Comparison of ENCODE assay signal across 20 cellular contexts in genomic region chr14:69937367-69937777, GRCh38. TPM values are rescaled to one million over a fixed set of nuclear protein-coding genes. Genes with fewer than 3 reads are reported as not detected.
DNase-seq lines count a peak whose midpoint lies in the region; ATAC-seq, FAIRE-seq and TF ChIP-seq lines count a peak whose summit lies in the region.
"Had no signal": no experiment of that assay in that cellular context is flagged by ENCODE, and none has a peak within 500 bp of the region (broad histone marks: within the 10 kb centered on the region; RNA-seq: fewer than 3 reads in every experiment).

No MANE protein-coding gene starts in this region.

- H2AK9ac ChIP-seq in IMR-90 (replicated peaks; ENCODE audit: low read depth, low read length, poor library complexity), result no peak overlapping the region

- H3K4me1 Mint-ChIP-seq in nephron, result peaks cover 25% of the 10 kb centered on the region
- H3K4me1 Mint-ChIP-seq in activated naive CD8-positive, alpha-beta T cell treated with anti-CD3 and anti-CD28 coated beads for 36 hours, result no peaks in the 10 kb centered on the region
- H3K4me1 Mint-ChIP-seq: B cell had no signal

- H3K4ac ChIP-seq in IMR-90 (ENCODE audit: low read depth, low read length), result no peak overlapping the region

- in situ Hi-C loops in IMR-90 (cut with MboI; ENCODE audit: low sequenced_read_pairs), result no loop called here

- no peak overlapping the region for H2AK5ac ChIP-seq in IMR-90 (ENCODE audit: low read depth, low read length)

- dilution Hi-C loops in IMR-90 (cut with HindIII; ENCODE audit: low sequenced_read_pairs, unreplicated experiment), result no loop called here
- dilution Hi-C loops in endothelial cell of umbilical vein (cut with MboI; ENCODE audit: extremely low pct_ligation_motif_present, low sequenced_read_pairs), result no loop called here

- intact Hi-C loops in IMR-90 (cut with micrococcal nuclease) (no loop called here), endothelial cell of umbilical vein (cut with micrococcal nuclease) (no loop called here)

- H3K23ac ChIP-seq in IMR-90 (ENCODE audit: low read depth, low read length), result no peak overlapping the region

- BruUV-seq in IMR-90 (replicated peaks; lab: Mats Ljungman, UMichigan) (no TSS peak), endothelial cell of umbilical vein (replicated peaks; lab: Mats Ljungman, UMichigan) (no TSS peak)

- no peak overlapping the region; the same call in 1 of the 2 replicates for H4K91ac ChIP-seq in IMR-90 (ENCODE audit: insufficient read depth, low read depth, low read length)

- no CpG with 5 or more reads among the region's 10 CpGs for WGBS in IMR-90 (ENCODE audit: extremely low coverage in 2 of 2, insufficient read length in 1 of 2), 2 experiments
- 32% methylated on average over 10 of the region's 10 CpGs for WGBS in smooth muscle cell (ENCODE audit: low lambda C conversion rate)

- H3K18ac ChIP-seq in IMR-90 (ENCODE audit: low read depth, low read length), result no peak overlapping the region

- TF ChIP-seq CTCF in IMR-90 (conservative IDR thresholded peaks at IDR 0.05; ENCODE audit: low read depth, low read length), result no peak
- no peak for TF ChIP-seq CTCF in endothelial cell of umbilical vein (IDR thresholded peaks at IDR 0.05; ENCODE audit: extremely low read depth in 1 of 2, insufficient read depth in 1 of 2, low read depth in 1 of 2, low read length in 2 of 2)
- peak in 1 of 3 experiments; percentile 6 for TF ChIP-seq CTCF in nephron (IDR thresholded peaks at IDR 0.05; ENCODE audit: unreplicated experiment in 3 of 3)
- no peak for TF ChIP-seq CTCF in smooth muscle cell (IDR thresholded peaks at IDR 0.05; ENCODE audit: borderline replicate concordance, insufficient read depth, poor library complexity, severe bottlenecking)

- no peaks in the 10 kb centered on the region for H3K9me3 Mint-ChIP-seq in nephron
- H3K9me3 Mint-ChIP-seq in activated naive CD8-positive, alpha-beta T cell treated with anti-CD3 and anti-CD28 coated beads for 36 hours, result no peaks in the 10 kb centered on the region
- H3K9me3 Mint-ChIP-seq: CD4-positive, alpha-beta T cell had no signal

- TF ChIP-seq POLR2A in IMR-90 (IDR thresholded peaks at IDR 0.05; ENCODE audit: low read depth, low read length) (no peak), endothelial cell of umbilical vein (IDR thresholded peaks at IDR 0.05; ENCODE audit: low read depth, low read length) (no peak)

- H3K36me3 ChIP-seq in IMR-90 (ENCODE audit: control insufficient read depth, insufficient read depth, low read length), result peaks cover 7% of the 10 kb centered on the region
- no peaks in the 10 kb centered on the region for H3K36me3 ChIP-seq in endothelial cell of umbilical vein (ENCODE audit: control insufficient read depth in 2 of 2, extremely low read depth in 1 of 2, insufficient read depth in 2 of 2, low read length in 2 of 2)
- H3K36me3 ChIP-seq in smooth muscle cell (ENCODE audit: low read depth), result no peaks in the 10 kb centered on the region
- H3K36me3 ChIP-seq: HAP-1 had no signal

- H3K9me3 ChIP-seq in IMR-90 (ENCODE audit: control insufficient read depth, insufficient read depth, low read length) (no peaks in the 10 kb centered on the region), endothelial cell of umbilical vein (replicated peaks; ENCODE audit: control insufficient read depth, insufficient read depth, low read length) (no peaks in the 10 kb centered on the region), smooth muscle cell (replicated peaks; ENCODE audit: low read depth) (no peaks in the 10 kb centered on the region)
- H3K9me3 ChIP-seq: HAP-1 had no signal

- H3K56ac ChIP-seq in IMR-90 (ENCODE audit: extremely low read depth, insufficient read depth, low read length), result no peak overlapping the region

- peaks cover 4% of the 10 kb centered on the region for H3F3A ChIP-seq in smooth muscle cell (ENCODE audit: low read depth)

- POLR2A ChIA-PET in IMR-90 (lab: Charles Lee; ENCODE audit: unreplicated experiment) (no interaction called here), endothelial cell of umbilical vein (lab: Charles Lee) (no interaction called here)

- ATAC-seq in IMR-90 (ENCODE audit: low read depth) (peak; percentile 59), HG02763 (IDR thresholded peaks at IDR 0.05; ENCODE audit: unreplicated experiment) (no peak)

- H3K4me2 ChIP-seq in IMR-90 (ENCODE audit: low read depth, low read length) (peak overlapping the region; percentile 45), endothelial cell of umbilical vein (ENCODE audit: insufficient read depth, low read length) (no peak overlapping the region), smooth muscle cell (peak overlapping the region; percentile 62)

- 0 out of 4 replicates have a peak, but pooled peaks cover 0 to 5% of the 10 kb centered on the region in 2 experiments for H3K79me1 ChIP-seq in IMR-90 (ENCODE audit: low read depth in 1 of 2, low read length in 2 of 2)

- CTCF ChIA-PET in IMR-90 (lab: Yijun Ruan, JAX), result no interaction called here
- CTCF ChIA-PET in endothelial cell of umbilical vein (lab: Charles Lee), result no interaction called here

- no peak for FAIRE-seq in endothelial cell of umbilical vein (lab: Jason Lieb, UNC)
- FAIRE-seq: G401.6, GM12891 had no signal

- no peaks in the 10 kb centered on the region for H3K9me1 ChIP-seq in IMR-90 (ENCODE audit: insufficient read depth, low read length)
- no peaks in the 10 kb centered on the region for H3K9me1 ChIP-seq in endothelial cell of umbilical vein (replicated peaks; ENCODE audit: control insufficient read depth, extremely low read depth, insufficient read depth, low read length)

- no peak overlapping the region for H2BK20ac ChIP-seq in IMR-90 (ENCODE audit: low read depth, low read length)

- H3K36me3 Mint-ChIP-seq in nephron (ENCODE audit: low read depth), result no peaks in the 10 kb centered on the region
- no peaks in the 10 kb centered on the region for H3K36me3 Mint-ChIP-seq in activated naive CD8-positive, alpha-beta T cell treated with anti-CD3 and anti-CD28 coated beads for 36 hours

- no peak overlapping the region for H4K8ac ChIP-seq in IMR-90 (ENCODE audit: low read depth in 2 of 2, low read length in 2 of 2)

- H3K27me3 Mint-ChIP-seq in nephron (ENCODE audit: low read depth), result peaks cover 48% of the 10 kb centered on the region
- peaks cover 11% of the 10 kb centered on the region for H3K27me3 Mint-ChIP-seq in activated naive CD8-positive, alpha-beta T cell treated with anti-CD3 and anti-CD28 coated beads for 36 hours

- H3K14ac ChIP-seq in IMR-90 (replicated peaks; ENCODE audit: low read depth, low read length), result no peak overlapping the region

- H3K27ac ChIP-seq in IMR-90 (ENCODE audit: insufficient read depth, low read length), result no peak overlapping the region
- no peak overlapping the region for H3K27ac ChIP-seq in endothelial cell of umbilical vein (ENCODE audit: insufficient read depth, low read depth, low read length)
- H3K27ac ChIP-seq in smooth muscle cell (ENCODE audit: low read depth), result peak overlapping the region; percentile 12
- H3K27ac ChIP-seq: RWPE1 had no signal

- H3K27ac Mint-ChIP-seq in nephron, result peak overlapping the region; percentile 14 to 50 (median 17)
- no peak overlapping the region for H3K27ac Mint-ChIP-seq in activated naive CD8-positive, alpha-beta T cell treated with anti-CD3 and anti-CD28 coated beads for 36 hours
- H3K27ac Mint-ChIP-seq: B cell; CD4-positive, alpha-beta T cell had no signal

- H2BK120ac ChIP-seq in IMR-90 (ENCODE audit: low read depth, low read length), result no peak overlapping the region

- H2AFZ ChIP-seq in IMR-90 (replicated peaks; ENCODE audit: low read length, poor library complexity) (no peak overlapping the region), endothelial cell of umbilical vein (ENCODE audit: low read depth, low read length) (no peak overlapping the region), smooth muscle cell (ENCODE audit: low read depth) (no peak overlapping the region)

- DNase-seq in IMR-90, result no peak
- DNase-seq in endothelial cell of umbilical vein (ENCODE audit: low read depth, low spot score), result peak; percentile 23
- DNase-seq in smooth muscle cell (lab: John Stamatoyannopoulos, UW; ENCODE audit: unreplicated experiment), result no peak
- DNase-seq in stimulated activated CD4-positive, alpha-beta T cell treated with anti-CD3 and anti-CD28 coated beads, Interleukin-12 subunit alpha, Interleukin-12 subunit beta, amount 100 ng/mL, for 4 hours, result no peak
- DNase-seq in activated naive CD8-positive, alpha-beta T cell treated with anti-CD3 and anti-CD28 coated beads for 36 hours, result no peak
- DNase-seq: ACHN; CD4-positive, alpha-beta T cell; DMS79; KG1; NCI-H1092; NCI-H2107; NCI-H226; NCI-H526 treated with DMSO at 0.1 percent for 48 hours had no signal

- H3K4me3 Mint-ChIP-seq in nephron, result peak overlapping the region in 2 of 3 experiments; percentile 12 to 19
- no peak overlapping the region for H3K4me3 Mint-ChIP-seq in activated naive CD8-positive, alpha-beta T cell treated with anti-CD3 and anti-CD28 coated beads for 36 hours
- H3K4me3 Mint-ChIP-seq: B cell; CD4-positive, alpha-beta T cell had no signal

- H3K4me1 ChIP-seq in IMR-90 (ENCODE audit: control insufficient read depth, insufficient read depth, low read length), result peaks cover 2% of the 10 kb centered on the region; the same call in 1 of the 2 replicates
- no peaks in the 10 kb centered on the region for H3K4me1 ChIP-seq in endothelial cell of umbilical vein (ENCODE audit: control insufficient read depth, extremely low read depth, insufficient read depth, low read length)
- peaks cover 39% of the 10 kb centered on the region for H3K4me1 ChIP-seq in smooth muscle cell (ENCODE audit: low read depth)
- H3K4me1 ChIP-seq: HAP-1 had no signal

- H3K9ac ChIP-seq in IMR-90 (ENCODE audit: low read depth, low read length) (no peak overlapping the region), endothelial cell of umbilical vein (replicated peaks; ENCODE audit: extremely low read depth, insufficient read depth, low read length) (no peak overlapping the region), smooth muscle cell (ENCODE audit: low read depth) (no peak overlapping the region)

- H3K27me3 ChIP-seq in IMR-90 (ENCODE audit: control insufficient read depth, insufficient read depth, low read length) (no peaks in the 10 kb centered on the region), endothelial cell of umbilical vein (ENCODE audit: control insufficient read depth in 2 of 2, insufficient read depth in 2 of 2, low read length in 2 of 2) (peaks cover 21 to 24% of the 10 kb centered on the region in 2 experiments), smooth muscle cell (ENCODE audit: low read depth) (peaks cover 16% of the 10 kb centered on the region)

- no peak overlapping the region for H2BK5ac ChIP-seq in IMR-90 (ENCODE audit: low read depth, low read length, poor library complexity, severe bottlenecking)

- H3K4me3 ChIP-seq in IMR-90 (ENCODE audit: insufficient read depth, low read depth, low read length) (no peak overlapping the region), endothelial cell of umbilical vein (replicated peaks in 1 of 3; ENCODE audit: insufficient read depth in 1 of 3, low read depth in 1 of 3, low read length in 3 of 3) (no peak overlapping the region), smooth muscle cell (no peak overlapping the region)
- H3K4me3 ChIP-seq: HAP-1 had no signal

- H4K20me1 ChIP-seq in IMR-90 (ENCODE audit: insufficient read depth, low read length) (no peaks in the 10 kb centered on the region; the same call in 1 of the 2 replicates), endothelial cell of umbilical vein (replicated peaks; ENCODE audit: control insufficient read depth, extremely low read depth, insufficient read depth, low read length) (no peaks in the 10 kb centered on the region), smooth muscle cell (ENCODE audit: low read depth) (no peaks in the 10 kb centered on the region)

- no peak overlapping the region for H2BK15ac ChIP-seq in IMR-90 (ENCODE audit: low read depth, low read length)

- no peak overlapping the region for H4K5ac ChIP-seq in IMR-90 (ENCODE audit: low read depth, low read length)

- no peaks in the 10 kb centered on the region for H3K79me2 ChIP-seq in endothelial cell of umbilical vein (ENCODE audit: control insufficient read depth, insufficient read depth, low read length)
- no peaks in the 10 kb centered on the region for H3K79me2 ChIP-seq in smooth muscle cell (ENCODE audit: low read depth)

- no peak for TF ChIP-seq RAD21 in IMR-90 (IDR thresholded peaks at IDR 0.05; ENCODE audit: low read length)

RNA-seq across cellular contexts. Expression of gene SMOC1, which starts 58.2 kb away (rescaled TPM):
- total RNA-seq in IMR-90 (2012; rRNA removed) (0.90 and 1.1 TPM in 2 replicates), endothelial cell of umbilical vein (0.78 and 0.97 TPM in 2 replicates), smooth muscle cell (3.8 and 6.3 TPM in 2 replicates)
- polyA plus RNA-seq in IMR-90 (2012; rRNA removed) (3.2 and 4.1 TPM in 2 replicates), endothelial cell of umbilical vein (0.94 and 1.1 TPM in 2 replicates), smooth muscle cell (0.53 and 1.6 TPM in 2 replicates)
- polyA plus RNA-seq in IMR-90 (2012; cell fraction: cytosol; rRNA removed), result 7.7 and 8.9 TPM in 2 replicates
- 4.5 and 4.7 TPM in 2 replicates for polyA plus RNA-seq in IMR-90 (2012; cell fraction: nucleus; rRNA removed; ENCODE audit: low replicate concordance)
- 0.84 and 0.90 TPM in 2 replicates for polyA plus RNA-seq in endothelial cell of umbilical vein (2011; cell fraction: cytosol; rRNA removed)
- 0.46 and 0.73 TPM in 2 replicates for polyA plus RNA-seq in endothelial cell of umbilical vein (2011; cell fraction: nucleus; rRNA removed)
- 0.13 and 0.42 TPM in 2 replicates for polyA plus RNA-seq in endothelial cell of umbilical vein (2012)
- polyA minus RNA-seq in endothelial cell of umbilical vein, result 0.56 and 0.70 TPM in 2 replicates
- polyA minus RNA-seq in endothelial cell of umbilical vein (2011; cell fraction: cytosol; rRNA and poly(A)+ RNA removed), result 102 TPM
- 0.67 and 1.4 TPM in 2 replicates for polyA minus RNA-seq in endothelial cell of umbilical vein (2011; cell fraction: nucleus; rRNA and poly(A)+ RNA removed)
- total RNA-seq in activated naive CD8-positive, alpha-beta T cell treated with anti-CD3 and anti-CD28 coated beads for 36 hours, result not detected
- total RNA-seq: CD4-positive, alpha-beta T cell had no signal
